In the genomic region with DNA sequence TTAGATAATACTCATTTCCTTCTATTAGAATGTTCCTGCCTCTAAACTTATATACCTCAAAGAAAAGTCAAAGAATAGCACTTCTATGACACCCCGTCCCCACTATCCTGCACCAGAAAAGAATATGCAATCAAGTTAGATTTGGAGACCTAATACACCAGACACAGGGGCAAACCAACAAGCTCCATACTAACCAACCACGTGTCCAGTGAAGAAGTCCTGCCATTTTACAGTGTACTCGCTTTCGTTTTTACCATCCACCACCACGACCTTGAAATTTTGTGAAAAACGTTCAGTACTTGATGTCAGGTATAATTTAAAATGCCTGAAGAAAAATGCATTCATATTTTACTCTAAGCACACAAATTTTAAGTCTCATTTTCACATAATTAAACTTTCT, we compare ENCODE assay signal across 17 cellular contexts. TPM values are rescaled to one million over a fixed set of nuclear protein-coding genes. Genes with fewer than 3 reads are reported as not detected.
DNase-seq lines count a peak whose midpoint lies in the region; ATAC-seq lines count a peak whose summit lies in the region.
"Had no signal": no experiment of that assay in that cellular context is flagged by ENCODE, and none has a peak within 500 bp of the region (broad histone marks: within the 10 kb centered on the region; RNA-seq: fewer than 3 reads in every experiment).

No MANE protein-coding gene starts in this region.

- in situ Hi-C loops in GM23248 (cut with MboI) = no loop called here

- H3K27ac ChIP-seq in muscle layer of duodenum (ENCODE audit: low read length) (peak overlapping the region; percentile 11), GM23248 (no peak overlapping the region)
- H3K27ac ChIP-seq: 22Rv1 had no signal

- WGBS in GM23248 (ENCODE audit: low coverage in 1 of 2, low lambda C conversion rate in 2 of 2, missing lambda C conversion rate in 2 of 2), 2 experiments = 89 to 94% methylated on average over 6 of the region's 6 CpGs

- no peak overlapping the region for H3K9ac ChIP-seq in GM23248

- peaks cover 23% of the 10 kb centered on the region for H3K4me1 Mint-ChIP-seq in activated T-cell treated with anti-CD3 and anti-CD28 coated beads, Interleukin-2, amount 50 U/mL, for 72 hours (ENCODE audit: low read depth)
- H3K4me1 Mint-ChIP-seq in activated T-cell treated with anti-CD3 and anti-CD28 coated beads, Interleukin-2, amount 50 U/mL, for 4 hours (ENCODE audit: low read depth) = peaks cover 22% of the 10 kb centered on the region
- peaks cover 36 to 51% (median 41%) of the 10 kb centered on the region in 3 donors for H3K4me1 Mint-ChIP-seq in IgD-negative memory B cell
- peaks cover 11% of the 10 kb centered on the region for H3K4me1 Mint-ChIP-seq in stimulated activated effector memory CD8-positive, alpha-beta T cell treated with anti-CD3 and anti-CD28 coated beads, Interleukin-12 subunit alpha, Interleukin-12 subunit beta, amount 100 ng/mL, for 72 hours

- H3K27ac Mint-ChIP-seq in activated T-cell treated with anti-CD3 and anti-CD28 coated beads, Interleukin-2, amount 50 U/mL, for 72 hours = peak overlapping the region; percentile 38
- peak overlapping the region in 2 of 3 donors; percentile 23 to 42 for H3K27ac Mint-ChIP-seq in IgD-negative memory B cell
- H3K27ac Mint-ChIP-seq in stimulated activated effector memory CD8-positive, alpha-beta T cell treated with anti-CD3 and anti-CD28 coated beads, Interleukin-12 subunit alpha, Interleukin-12 subunit beta, amount 100 ng/mL, for 72 hours = peak overlapping the region; percentile 71

- no peaks in the 10 kb centered on the region; the same call in 1 of the 2 replicates for H4K20me1 ChIP-seq in GM23248 (ENCODE audit: insufficient read depth)

- peaks cover 3 to 4% of the 10 kb centered on the region in 2 donors for H3K36me3 Mint-ChIP-seq in activated T-cell treated with anti-CD3 and anti-CD28 coated beads, Interleukin-2, amount 50 U/mL, for 72 hours (ENCODE audit: insufficient read depth in 2 of 2)
- peaks cover 31% of the 10 kb centered on the region for H3K36me3 Mint-ChIP-seq in activated T-cell treated with anti-CD3 and anti-CD28 coated beads, Interleukin-2, amount 50 U/mL, for 4 hours (ENCODE audit: insufficient read depth)
- H3K36me3 Mint-ChIP-seq in IgD-negative memory B cell = peaks cover 7% of the 10 kb centered on the region
- H3K36me3 Mint-ChIP-seq in stimulated activated effector memory CD8-positive, alpha-beta T cell treated with anti-CD3 and anti-CD28 coated beads, Interleukin-12 subunit alpha, Interleukin-12 subunit beta, amount 100 ng/mL, for 72 hours = peaks cover 91% of the 10 kb centered on the region

- H3K9me3 Mint-ChIP-seq in activated T-cell treated with anti-CD3 and anti-CD28 coated beads, Interleukin-2, amount 50 U/mL, for 72 hours = no peaks in the 10 kb centered on the region
- no peaks in the 10 kb centered on the region for H3K9me3 Mint-ChIP-seq in activated T-cell treated with anti-CD3 and anti-CD28 coated beads, Interleukin-2, amount 50 U/mL, for 4 hours
- no peaks in the 10 kb centered on the region for H3K9me3 Mint-ChIP-seq in IgD-negative memory B cell
- H3K9me3 Mint-ChIP-seq in stimulated activated effector memory CD8-positive, alpha-beta T cell treated with anti-CD3 and anti-CD28 coated beads, Interleukin-12 subunit alpha, Interleukin-12 subunit beta, amount 100 ng/mL, for 72 hours = no peaks in the 10 kb centered on the region

- no peaks in the 10 kb centered on the region for H3K27me3 Mint-ChIP-seq in activated T-cell treated with anti-CD3 and anti-CD28 coated beads, Interleukin-2, amount 50 U/mL, for 72 hours (ENCODE audit: low read depth)
- H3K27me3 Mint-ChIP-seq in activated T-cell treated with anti-CD3 and anti-CD28 coated beads, Interleukin-2, amount 50 U/mL, for 4 hours (ENCODE audit: low read depth) = no peaks in the 10 kb centered on the region
- H3K27me3 Mint-ChIP-seq in IgD-negative memory B cell = no peaks in the 10 kb centered on the region

- peaks cover 24% of the 10 kb centered on the region for H3F3A ChIP-seq in GM23248 (ENCODE audit: insufficient read depth)

- H3K4me2 ChIP-seq in GM23248 (ENCODE audit: unreplicated experiment) = no peak overlapping the region

- H3K79me2 ChIP-seq in GM23248 (ENCODE audit: insufficient read depth) = peaks cover 91% of the 10 kb centered on the region

- H3K9me2 ChIP-seq in GM23248 (ENCODE audit: insufficient read depth) = no peaks in the 10 kb centered on the region

- H3K27me3 ChIP-seq in muscle layer of duodenum (ENCODE audit: low read depth, low read length) (no peaks in the 10 kb centered on the region), GM23248 (replicated peaks; ENCODE audit: insufficient read depth) (no peaks in the 10 kb centered on the region)

- ATAC-seq in activated T-cell treated with anti-CD3 and anti-CD28 coated beads, Interleukin-2, amount 50 U/mL, for 72 hours (replicated peaks in 1 of 2) = no peak
- ATAC-seq in activated T-cell treated with anti-CD3 and anti-CD28 coated beads, Interleukin-2, amount 50 U/mL, for 4 hours = no peak
- ATAC-seq in stimulated activated effector memory CD8-positive, alpha-beta T cell treated with anti-CD3 and anti-CD28 coated beads, Interleukin-12 subunit alpha, Interleukin-12 subunit beta, amount 100 ng/mL, for 72 hours = no peak
- no peak for ATAC-seq in HG02981 (IDR thresholded peaks at IDR 0.05; ENCODE audit: unreplicated experiment)
- ATAC-seq: K562 had no signal

- H3K4me3 ChIP-seq in muscle layer of duodenum (ENCODE audit: low read depth in 1 of 2, low read length in 2 of 2) (no peak overlapping the region), GM23248 (no peak overlapping the region)
- H3K4me3 ChIP-seq: K562 had no signal

- DNase-seq in activated T-cell treated with anti-CD3 and anti-CD28 coated beads, Interleukin-2, amount 50 U/mL, for 72 hours = no peak
- DNase-seq in activated T-cell treated with anti-CD3 and anti-CD28 coated beads, Interleukin-2, amount 50 U/mL, for 4 hours = no peak
- no peak for DNase-seq in stimulated activated effector memory CD8-positive, alpha-beta T cell treated with anti-CD3 and anti-CD28 coated beads, Interleukin-12 subunit alpha, Interleukin-12 subunit beta, amount 100 ng/mL, for 72 hours (ENCODE audit: low spot score in 2 of 2)
- no peak for DNase-seq in GM23248
- DNase-seq in NCI-H1092 (lab: John Stamatoyannopoulos, UW) = no peak
- DNase-seq: HCEC 1CT; NCI-H1436 treated with DMSO at 0.1 percent for 48 hours; NCI-H2029 treated with DMSO at 0.1 percent for 48 hours; NCI-H2171 treated with DMSO at 0.1 percent for 48 hours; NCI-H446 treated with DMSO at 0.1 percent for 48 hours; NK-92 treated with Interleukin-12 subunit alpha and Interleukin-12 subunit beta, amount 100 ng/mL, for 24 hours; OCI-M1 had no signal

- H3K4me1 ChIP-seq in muscle layer of duodenum (ENCODE audit: control insufficient read depth in 1 of 2, insufficient read depth in 2 of 2, low read length in 2 of 2) = no peaks in the 10 kb centered on the region
- H3K4me1 ChIP-seq in GM23248 (ENCODE audit: insufficient read depth) = peaks cover 19% of the 10 kb centered on the region

- no peak overlapping the region for H3K4me3 Mint-ChIP-seq in activated T-cell treated with anti-CD3 and anti-CD28 coated beads, Interleukin-2, amount 50 U/mL, for 72 hours
- H3K4me3 Mint-ChIP-seq in activated T-cell treated with anti-CD3 and anti-CD28 coated beads, Interleukin-2, amount 50 U/mL, for 4 hours = no peak overlapping the region
- H3K4me3 Mint-ChIP-seq in IgD-negative memory B cell = no peak overlapping the region
- H3K4me3 Mint-ChIP-seq in stimulated activated effector memory CD8-positive, alpha-beta T cell treated with anti-CD3 and anti-CD28 coated beads, Interleukin-12 subunit alpha, Interleukin-12 subunit beta, amount 100 ng/mL, for 72 hours = no peak overlapping the region

- H3K36me3 ChIP-seq in muscle layer of duodenum (ENCODE audit: control insufficient read depth in 1 of 2, insufficient read depth in 2 of 2, low read length in 2 of 2) (peaks cover 8 to 22% of the 10 kb centered on the region in 2 donors), GM23248 (ENCODE audit: low read depth) (peaks cover 21% of the 10 kb centered on the region)

- no peak overlapping the region for H2AFZ ChIP-seq in GM23248

- H3K9me3 ChIP-seq in muscle layer of duodenum (ENCODE audit: control insufficient read depth in 1 of 2, low read length in 2 of 2) = no peaks in the 10 kb centered on the region
- H3K9me3 ChIP-seq in GM23248 (ENCODE audit: low read depth) = no peaks in the 10 kb centered on the region

RNA-seq across cellular contexts. Expression of a gene that starts 19.1 kb away (rescaled TPM):
- 10 to 100 TPM; 22.9 to 30.1 TPM for total RNA-seq in activated T-cell treated with anti-CD3 and anti-CD28 coated beads, Interleukin-2, amount 50 U/mL, for 72 hours
- total RNA-seq in activated T-cell treated with anti-CD3 and anti-CD28 coated beads, Interleukin-2, amount 50 U/mL, for 4 hours = 10 to 100 TPM; 19.6 to 42.0 (median 21.6) TPM
- polyA plus RNA-seq in IgD-negative memory B cell (15.9 TPM), GM23248 (2016; fragmentation: Nextera tagmentation; extraction: Ambion mirVana) (19.8 and 20.9 TPM in 2 replicates)
- total RNA-seq in GM23248 (2014; rRNA removed; shearing (Covaris generic)) = 25.4 and 31.8 TPM in 2 replicates
